8 cellular contexts compared by ENCODE assay signal in the genomic region with DNA sequence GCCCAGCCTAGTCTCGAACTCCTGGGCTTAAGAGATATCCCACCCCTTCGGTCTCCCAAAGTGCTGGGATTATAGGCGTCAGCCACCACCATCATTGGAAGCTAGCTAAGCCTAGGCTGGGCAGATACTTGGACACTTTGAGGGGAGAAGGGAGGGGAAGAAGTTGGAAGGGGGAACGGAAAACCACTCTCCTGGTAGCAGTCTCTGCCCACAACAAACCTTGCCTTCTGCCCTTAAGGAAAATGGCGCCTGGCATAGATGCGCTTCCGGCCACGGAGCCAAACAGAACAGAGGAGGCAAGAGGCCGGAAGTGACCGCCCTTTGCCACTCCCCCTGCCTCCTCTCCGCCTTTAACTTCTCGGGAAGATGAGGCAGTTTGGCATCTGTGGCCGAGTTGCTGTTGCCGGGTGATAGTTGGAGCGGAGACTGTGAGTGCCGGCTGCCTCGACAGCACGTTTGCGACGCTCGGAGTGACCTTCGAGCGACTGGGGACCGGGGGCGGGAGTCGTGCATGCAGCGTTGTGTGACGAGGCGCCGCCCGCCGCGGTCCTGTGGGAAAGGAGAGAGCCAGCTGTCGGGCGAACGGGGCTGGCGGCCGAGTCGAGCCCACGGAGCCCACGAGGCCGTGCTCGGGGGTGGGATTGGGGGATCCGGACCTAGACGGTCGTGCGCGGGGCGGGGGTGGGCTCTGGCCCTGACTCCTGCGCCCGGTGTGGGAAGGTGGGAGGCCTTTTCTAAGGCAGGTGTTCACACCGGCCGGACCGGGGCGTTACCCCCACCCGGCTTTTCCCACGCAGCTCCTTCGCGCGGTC. TPM values are rescaled to one million over a fixed set of nuclear protein-coding genes. Genes with fewer than 3 reads are reported as not detected.
DNase-seq lines count a peak whose midpoint lies in the region; ATAC-seq, FAIRE-seq and TF ChIP-seq lines count a peak whose summit lies in the region.

A gene (plus strand): TSS at position 327 of the 812 bp plus-strand sequence. CDS start 1,143 bp downstream, outside the sequence.

- ATAC-seq in HG02981 (IDR thresholded peaks at IDR 0.05; ENCODE audit: unreplicated experiment), result peak; percentile 96
- ATAC-seq in aorta (ENCODE audit: low FRiP score), result peak; percentile 99

- H3K4me3 ChIP-seq in astrocyte of the cerebellum (ENCODE audit: low read depth, low read length) (peak within 1 kb of the TSS; percentile 88), rectal smooth muscle tissue (ENCODE audit: low read length) (peak within 1 kb of the TSS; percentile 98), aorta (ENCODE audit: low read length in 2 of 2) (peak within 1 kb of the TSS; percentile 89 to 94)

- H3K9ac ChIP-seq in rectal smooth muscle tissue (ENCODE audit: low read length), result peak within 1 kb of the TSS; percentile 80

- no peak for TF ChIP-seq CTCF in astrocyte of the cerebellum (IDR thresholded peaks at IDR 0.05; ENCODE audit: low read depth, low read length, missing control alignments)

- in situ Hi-C loops in astrocyte of the cerebellum (cut with HindIII; ENCODE audit: low sequenced_read_pairs), result no loop called here

- intact Hi-C loops in aorta (cut with DNase I), result loop anchor here in 1 of 2 donors (5.0 kb wide), 1 partner anchor 215 kb away; a partner anchor contains a TSS

- DNase-seq in GM18507 (ENCODE audit: extremely low spot score, insufficient read length, low read depth), result peak; percentile 81
- DNase-seq in NCI-H2029 treated with DMSO at 0.1 percent for 48 hours (lab: John Stamatoyannopoulos, UW), result peak; percentile 86
- DNase-seq in T-helper 9 cell, result peak; percentile 76
- peak; percentile 93 for DNase-seq in astrocyte of the cerebellum (ENCODE audit: low read depth)
- peak; percentile 90 for DNase-seq in hepatic stellate cell (ENCODE audit: low spot score)
- peak; percentile 97 for DNase-seq in aorta

- H3K36me3 ChIP-seq in rectal smooth muscle tissue (ENCODE audit: control insufficient read depth, insufficient read depth, low read length) (peaks cover 2% of the 10 kb centered on the region), aorta (ENCODE audit: control insufficient read depth in 1 of 2, insufficient read depth in 2 of 2, low read length in 1 of 2) (peaks cover 0 to 6% of the 10 kb centered on the region in 2 donors)

- H3K27ac ChIP-seq in rectal smooth muscle tissue (ENCODE audit: low read depth, low read length), result peak within 1 kb of the TSS; percentile 84
- peak within 1 kb of the TSS; percentile 58 to 78 for H3K27ac ChIP-seq in aorta (ENCODE audit: low read depth in 1 of 2, low read length in 2 of 2)

- FAIRE-seq in GM18507 (lab: Jason Lieb, UNC), result peak; percentile 99

- 0 to 1% methylated on average over 40 to 60 of the region's 60 CpGs for WGBS in aorta, 2 donors

- H3K27me3 ChIP-seq in rectal smooth muscle tissue (ENCODE audit: control insufficient read depth, insufficient read depth, low read length) (no peaks in the 10 kb centered on the region), aorta (ENCODE audit: control insufficient read depth in 1 of 2, insufficient read depth in 2 of 2, low read length in 1 of 2) (no peaks in the 10 kb centered on the region)

- peaks cover 3% of the 10 kb centered on the region for H3K4me1 ChIP-seq in rectal smooth muscle tissue (ENCODE audit: control insufficient read depth, insufficient read depth, low read length)
- no peaks in the 10 kb centered on the region for H3K4me1 ChIP-seq in aorta (ENCODE audit: control insufficient read depth in 1 of 2, insufficient read depth in 2 of 2, low read length in 2 of 2)

- no peaks in the 10 kb centered on the region for H3K9me3 ChIP-seq in aorta (ENCODE audit: control insufficient read depth, low read length)

RNA-seq across cellular contexts. Expression of the gene that starts here (rescaled TPM):
- 10 to 100 TPM; 56.1 to 61.3 TPM for total RNA-seq in aorta
- 10 to 100 TPM in 1 of 2 donors, 1 to 10 TPM in 1; 9.9 to 25.3 TPM for polyA plus RNA-seq in aorta

Comparison
In these comparisons a context has a peak if more than half of its experiments do, and no peak if none do; other contexts are left out.
1. Peak in every context shown above with its lines: DNase-seq, ATAC-seq, H3K4me3 ChIP-seq and H3K27ac ChIP-seq.